Comparison of ENCODE assay signal across 8 cellular contexts in genomic region chr12:104603545-104603973, GRCh38.
DNase-seq lines count a peak whose midpoint lies in the region; ATAC-seq, FAIRE-seq and TF ChIP-seq lines count a peak whose summit lies in the region.

No MANE protein-coding gene starts in this region.

- H3K36me3 ChIP-seq in PC-3 (ENCODE audit: low read depth, low read length) (no peaks in the 10 kb centered on the region), endothelial cell of umbilical vein (ENCODE audit: control insufficient read depth in 2 of 2, extremely low read depth in 1 of 2, insufficient read depth in 2 of 2, low read length in 2 of 2) (no peaks in the 10 kb centered on the region), sigmoid colon (no peaks in the 10 kb centered on the region)

- FAIRE-seq in endothelial cell of umbilical vein (lab: Jason Lieb, UNC): no peak

- H3K9me3 ChIP-seq in PC-3 (ENCODE audit: low read length) (no peaks in the 10 kb centered on the region), endothelial cell of umbilical vein (replicated peaks; ENCODE audit: control insufficient read depth, insufficient read depth, low read length) (no peaks in the 10 kb centered on the region), sigmoid colon (no peaks in the 10 kb centered on the region)

- WGBS in sigmoid colon, 2 donors: 91 to 98% methylated on average over 1 of the region's 1 CpG

- peak; percentile 95 for DNase-seq in ELR (ENCODE audit: low read depth)
- DNase-seq in PC-3: peak; percentile 95
- DNase-seq in endothelial cell of umbilical vein (ENCODE audit: low read depth, low spot score): no peak
- no peak for DNase-seq in sigmoid colon
- DNase-seq in NCI-H524 treated with DMSO at 0.1 percent for 48 hours (lab: John Stamatoyannopoulos, UW): no peak
- no peak for DNase-seq in stimulated activated CD4-positive, alpha-beta T cell treated with anti-CD3 and anti-CD28 coated beads, Interleukin-2, amount 100 ng/mL, for 48 hours

- no peaks in the 10 kb centered on the region for H3K27me3 ChIP-seq in PC-3 (ENCODE audit: low read length)
- H3K27me3 ChIP-seq in endothelial cell of umbilical vein (ENCODE audit: control insufficient read depth in 2 of 2, insufficient read depth in 2 of 2, low read length in 2 of 2): no peaks in the 10 kb centered on the region
- H3K27me3 ChIP-seq in sigmoid colon: no peaks in the 10 kb centered on the region

- H4K20me1 ChIP-seq in PC-3 (ENCODE audit: low read length): no peaks in the 10 kb centered on the region
- H4K20me1 ChIP-seq in endothelial cell of umbilical vein (replicated peaks; ENCODE audit: control insufficient read depth, extremely low read depth, insufficient read depth, low read length): no peaks in the 10 kb centered on the region

- intact Hi-C loops in PC-3 (cut with micrococcal nuclease) (no loop called here), endothelial cell of umbilical vein (cut with micrococcal nuclease) (loop anchor here (5.0 kb wide), 1 partner anchor 221 kb away; no protein-coding TSS in a partner anchor), sigmoid colon (cut with DNase I) (loop anchor here (5.0 kb wide), 2 partner anchors 69 to 146 kb away; partner anchors contain the start of gene CHST11)

- H3K4me2 ChIP-seq in PC-3 (ENCODE audit: low read length) (peak overlapping the region; percentile 68), endothelial cell of umbilical vein (ENCODE audit: insufficient read depth, low read length) (peak overlapping the region; percentile 62)

- peak; percentile 37 for ATAC-seq in PC-3
- no peak for ATAC-seq in HG03571 (IDR thresholded peaks at IDR 0.05; ENCODE audit: unreplicated experiment)
- ATAC-seq in HG03565 (IDR thresholded peaks at IDR 0.05; ENCODE audit: unreplicated experiment): no peak

- POLR2A ChIA-PET in PC-3 (lab: Charles Lee; ENCODE audit: unreplicated experiment): interaction anchor here (0.5 kb wide), 1 partner anchor 426 kb away, joined by 3 read pairs; no protein-coding TSS in a partner anchor
- POLR2A ChIA-PET in endothelial cell of umbilical vein (lab: Charles Lee): interaction anchor here (1.1 kb wide), 1 partner anchor 222 kb away, joined by 3 read pairs; no protein-coding TSS in a partner anchor

- TF ChIP-seq EP300 in sigmoid colon (IDR thresholded peaks at IDR 0.05): no peak

- H3K9ac ChIP-seq in PC-3 (ENCODE audit: low read length) (peak overlapping the region; percentile 46), endothelial cell of umbilical vein (replicated peaks; ENCODE audit: extremely low read depth, insufficient read depth, low read length) (peak overlapping the region; percentile 22)

- TF ChIP-seq POLR2A in endothelial cell of umbilical vein (IDR thresholded peaks at IDR 0.05; ENCODE audit: low read depth, low read length): no peak
- TF ChIP-seq POLR2A in sigmoid colon (IDR thresholded peaks at IDR 0.05): no peak

- dilution Hi-C loops in endothelial cell of umbilical vein (cut with MboI; ENCODE audit: extremely low pct_ligation_motif_present, low sequenced_read_pairs): no loop called here

- BruUV-seq in PC-3 (replicated peaks; lab: Mats Ljungman, UMichigan) (no TSS peak), endothelial cell of umbilical vein (replicated peaks; lab: Mats Ljungman, UMichigan) (TSS peak; percentile 74)

- H3K9me1 ChIP-seq in endothelial cell of umbilical vein (replicated peaks; ENCODE audit: control insufficient read depth, extremely low read depth, insufficient read depth, low read length): no peaks in the 10 kb centered on the region

- peak overlapping the region; percentile 54; the same call in 1 of the 2 replicates for H2AFZ ChIP-seq in PC-3 (ENCODE audit: low read length)
- peak overlapping the region; percentile 4 for H2AFZ ChIP-seq in endothelial cell of umbilical vein (ENCODE audit: low read depth, low read length)

- H3K9me2 ChIP-seq in PC-3 (replicated peaks; ENCODE audit: low read length): no peaks in the 10 kb centered on the region

- peaks cover 11% of the 10 kb centered on the region for H3F3A ChIP-seq in PC-3 (ENCODE audit: low read length, unreplicated experiment)

- H3K4me1 ChIP-seq in PC-3 (ENCODE audit: insufficient read depth, low read length) (peaks cover 39% of the 10 kb centered on the region), endothelial cell of umbilical vein (ENCODE audit: control insufficient read depth, extremely low read depth, insufficient read depth, low read length) (peaks cover 35% of the 10 kb centered on the region), sigmoid colon (peaks cover 2 to 20% (median 12%) of the 10 kb centered on the region in 4 donors)

- H3K27ac ChIP-seq in PC-3 (ENCODE audit: low read length) (peak overlapping the region; percentile 92), endothelial cell of umbilical vein (ENCODE audit: insufficient read depth, low read depth, low read length) (peak overlapping the region; percentile 89), sigmoid colon (peak overlapping the region; percentile 58 to 69 (median 66))

- TF ChIP-seq CTCF in PC-3 (conservative IDR thresholded peaks at IDR 0.05; ENCODE audit: low read depth, low read length): no peak
- no peak for TF ChIP-seq CTCF in endothelial cell of umbilical vein (IDR thresholded peaks at IDR 0.05; ENCODE audit: extremely low read depth in 1 of 2, insufficient read depth in 1 of 2, low read depth in 1 of 2, low read length in 2 of 2)
- no peak for TF ChIP-seq CTCF in sigmoid colon (IDR thresholded peaks at IDR 0.05)

- CTCF ChIA-PET in PC-3 (lab: Charles Lee): interaction anchor here (1.1 kb wide), 1 partner anchor 222 kb away, joined by 4 read pairs; no protein-coding TSS in a partner anchor
- CTCF ChIA-PET in endothelial cell of umbilical vein (lab: Charles Lee): interaction anchor here (1.0 to 1.9 kb wide), 10 partner anchors 8 to 450 kb away, joined by 3 to 18 read pairs (median 4); no protein-coding TSS in a partner anchor

- H3K79me2 ChIP-seq in PC-3 (ENCODE audit: low read length) (peaks cover 10% of the 10 kb centered on the region; the same call in 1 of the 2 replicates), endothelial cell of umbilical vein (ENCODE audit: control insufficient read depth, insufficient read depth, low read length) (peaks cover 2% of the 10 kb centered on the region)

- H3K4me3 ChIP-seq in PC-3 (ENCODE audit: low read length) (peak overlapping the region; percentile 48; the same call in 1 of the 2 replicates), endothelial cell of umbilical vein (replicated peaks in 1 of 3; ENCODE audit: insufficient read depth in 1 of 3, low read depth in 1 of 3, low read length in 3 of 3) (no peak overlapping the region), sigmoid colon (no peak overlapping the region)

TF ChIP-seq in endothelial cell of umbilical vein, 7 proteins besides CTCF, POLR2A, EP300 and RAD21:
- peak; percentile 74 for TF ChIP-seq GATA2 (IDR thresholded peaks at IDR 0.05; ENCODE audit: insufficient read depth, insufficient read length, low read depth, low read length)
- TF ChIP-seq FOS (IDR thresholded peaks at IDR 0.05; ENCODE audit: borderline replicate concordance, insufficient read depth, low read length): peak; percentile 45
- no peak for TF ChIP-seq MYC (IDR thresholded peaks at IDR 0.05; ENCODE audit: low read depth, low read length)

Comparison
In these comparisons a context has a peak if more than half of its experiments do, and no peak if none do; other contexts are left out.
1. DNase-seq: peak in ELR (single experiment) and PC-3 (single experiment); none in endothelial cell of umbilical vein (single experiment), sigmoid colon (single experiment), NCI-H524 treated with DMSO at 0.1 percent for 48 hours (single experiment) and stimulated activated CD4-positive, alpha-beta T cell treated with anti-CD3 and anti-CD28 coated beads, Interleukin-2, amount 100 ng/mL, for 48 hours (0 of 2).
2. Peak in every context shown above with its lines, with median percentiles within 50 percentile points of each other: H3K27ac ChIP-seq.